1 cellular context compared by ENCODE assay signal in the genomic region with DNA sequence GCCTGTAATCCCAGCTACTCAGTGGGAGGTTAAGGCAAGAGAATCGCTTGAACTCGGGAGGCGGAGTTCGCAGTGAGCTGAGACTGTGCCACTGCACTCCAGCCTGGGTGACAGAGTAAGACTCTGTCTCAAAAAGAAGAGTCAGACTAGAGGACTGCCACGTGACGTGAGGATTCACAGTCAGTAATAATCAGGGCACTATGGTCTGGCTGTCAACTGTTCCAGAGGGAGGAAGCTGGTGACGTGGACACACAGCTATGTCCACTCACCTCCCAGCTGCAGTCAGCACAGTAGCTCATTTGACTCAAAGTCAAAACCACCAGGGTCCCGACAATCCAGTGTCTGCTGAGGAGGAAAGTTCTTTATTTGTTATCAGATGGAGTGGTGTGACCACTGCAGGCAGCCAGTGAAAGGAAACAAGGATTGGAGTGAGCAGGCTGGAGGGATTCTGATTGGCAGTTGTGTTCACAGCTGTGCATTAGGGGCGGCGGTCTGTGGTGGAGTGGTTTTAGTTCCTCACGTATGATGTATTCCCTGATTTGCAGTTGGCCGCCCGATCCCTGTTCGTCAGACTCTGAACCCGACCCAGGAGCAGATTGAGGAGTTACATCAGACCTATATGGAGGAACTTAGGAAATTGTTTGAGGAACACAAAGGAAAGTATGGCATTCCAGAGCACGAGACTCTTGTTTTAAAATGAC.
TF ChIP-seq lines count a peak whose summit lies in the region.

No MANE protein-coding gene starts in this region.

TF ChIP-seq in HepG2, 621 proteins besides CTCF, POLR2A, EP300 and RAD21 (continued from another document and continues in another):
- TF ChIP-seq, protein P1, sequence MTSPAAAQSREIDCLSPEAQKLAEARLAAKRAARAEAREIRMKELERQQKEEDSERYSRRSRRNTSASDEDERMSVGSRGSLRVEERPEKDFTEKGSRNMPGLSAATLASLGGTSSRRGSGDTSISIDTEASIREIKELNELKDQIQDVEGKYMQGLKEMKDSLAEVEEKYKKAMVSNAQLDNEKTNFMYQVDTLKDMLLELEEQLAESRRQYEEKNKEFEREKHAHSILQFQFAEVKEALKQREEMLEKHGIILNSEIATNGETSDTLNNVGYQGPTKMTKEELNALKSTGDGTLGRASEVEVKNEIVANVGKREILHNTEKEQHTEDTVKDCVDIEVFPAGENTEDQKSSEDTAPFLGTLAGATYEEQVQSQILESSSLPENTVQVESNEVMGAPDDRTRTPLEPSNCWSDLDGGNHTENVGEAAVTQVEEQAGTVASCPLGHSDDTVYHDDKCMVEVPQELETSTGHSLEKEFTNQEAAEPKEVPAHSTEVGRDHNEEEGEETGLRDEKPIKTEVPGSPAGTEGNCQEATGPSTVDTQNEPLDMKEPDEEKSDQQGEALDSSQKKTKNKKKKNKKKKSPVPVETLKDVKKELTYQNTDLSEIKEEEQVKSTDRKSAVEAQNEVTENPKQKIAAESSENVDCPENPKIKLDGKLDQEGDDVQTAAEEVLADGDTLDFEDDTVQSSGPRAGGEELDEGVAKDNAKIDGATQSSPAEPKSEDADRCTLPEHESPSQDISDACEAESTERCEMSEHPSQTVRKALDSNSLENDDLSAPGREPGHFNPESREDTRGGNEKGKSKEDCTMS (CRISPR knock-in tag; conservative IDR thresholded peaks at IDR 0.05), result no peak
- TF ChIP-seq ZNF678 (CRISPR knock-in tag; IDR thresholded peaks at IDR 0.05), result no peak
- TF ChIP-seq FOSL2 (CRISPR knock-in tag; IDR thresholded peaks at IDR 0.05), result peak; percentile 90
- TF ChIP-seq, protein P2, sequence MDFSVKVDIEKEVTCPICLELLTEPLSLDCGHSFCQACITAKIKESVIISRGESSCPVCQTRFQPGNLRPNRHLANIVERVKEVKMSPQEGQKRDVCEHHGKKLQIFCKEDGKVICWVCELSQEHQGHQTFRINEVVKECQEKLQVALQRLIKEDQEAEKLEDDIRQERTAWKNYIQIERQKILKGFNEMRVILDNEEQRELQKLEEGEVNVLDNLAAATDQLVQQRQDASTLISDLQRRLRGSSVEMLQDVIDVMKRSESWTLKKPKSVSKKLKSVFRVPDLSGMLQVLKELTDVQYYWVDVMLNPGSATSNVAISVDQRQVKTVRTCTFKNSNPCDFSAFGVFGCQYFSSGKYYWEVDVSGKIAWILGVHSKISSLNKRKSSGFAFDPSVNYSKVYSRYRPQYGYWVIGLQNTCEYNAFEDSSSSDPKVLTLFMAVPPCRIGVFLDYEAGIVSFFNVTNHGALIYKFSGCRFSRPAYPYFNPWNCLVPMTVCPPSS (IDR thresholded peaks at IDR 0.05), result no peak
- TF ChIP-seq TOPORS (CRISPR knock-in tag; IDR thresholded peaks at IDR 0.05), result no peak; the same call in 1 of the 2 replicates
- peak; percentile 65; the same call in 1 of the 2 replicates for TF ChIP-seq AKAP8 (CRISPR knock-in tag; IDR thresholded peaks at IDR 0.05)
- TF ChIP-seq ZNF607 (CRISPR knock-in tag; IDR thresholded peaks at IDR 0.05; ENCODE audit: borderline replicate concordance), result no peak; the same call in 1 of the 2 replicates
- TF ChIP-seq MTF1 (CRISPR knock-in tag; IDR thresholded peaks at IDR 0.05), result 0 out of 2 replicates have a peak, but pooled peaks have one; percentile 45
- TF ChIP-seq ZNF589 (CRISPR knock-in tag; conservative IDR thresholded peaks at IDR 0.05), result no peak
- peak; percentile 67 for TF ChIP-seq ZBTB7B (CRISPR knock-in tag; IDR thresholded peaks at IDR 0.05)
- peak; percentile 86 for TF ChIP-seq DBP (CRISPR knock-in tag; IDR thresholded peaks at IDR 0.05; ENCODE audit: not compliant biosample characterization)
- TF ChIP-seq, protein P3, sequence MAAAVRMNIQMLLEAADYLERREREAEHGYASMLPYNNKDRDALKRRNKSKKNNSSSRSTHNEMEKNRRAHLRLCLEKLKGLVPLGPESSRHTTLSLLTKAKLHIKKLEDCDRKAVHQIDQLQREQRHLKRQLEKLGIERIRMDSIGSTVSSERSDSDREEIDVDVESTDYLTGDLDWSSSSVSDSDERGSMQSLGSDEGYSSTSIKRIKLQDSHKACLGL (CRISPR knock-in tag; IDR thresholded peaks at IDR 0.05), result no peak
- TF ChIP-seq, protein P4, sequence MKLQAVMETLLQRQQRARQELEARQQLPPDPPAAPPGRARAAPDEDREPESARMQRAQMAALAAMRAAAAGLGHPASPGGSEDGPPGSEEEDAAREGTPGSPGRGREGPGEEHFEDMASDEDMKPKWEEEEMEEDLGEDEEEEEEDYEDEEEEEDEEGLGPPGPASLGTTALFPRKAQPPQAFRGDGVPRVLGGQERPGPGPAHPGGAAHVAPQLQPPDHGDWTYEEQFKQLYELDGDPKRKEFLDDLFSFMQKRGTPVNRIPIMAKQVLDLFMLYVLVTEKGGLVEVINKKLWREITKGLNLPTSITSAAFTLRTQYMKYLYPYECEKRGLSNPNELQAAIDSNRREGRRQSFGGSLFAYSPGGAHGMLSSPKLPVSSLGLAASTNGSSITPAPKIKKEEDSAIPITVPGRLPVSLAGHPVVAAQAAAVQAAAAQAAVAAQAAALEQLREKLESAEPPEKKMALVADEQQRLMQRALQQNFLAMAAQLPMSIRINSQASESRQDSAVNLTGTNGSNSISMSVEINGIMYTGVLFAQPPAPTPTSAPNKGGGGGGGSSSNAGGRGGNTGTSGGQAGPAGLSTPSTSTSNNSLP (IDR thresholded peaks at IDR 0.05; ENCODE audit: low read depth, low read length), result peak; percentile 82
- peak; percentile 98 for TF ChIP-seq ZNF317 (CRISPR knock-in tag; IDR thresholded peaks at IDR 0.05)
- 0 out of 2 replicates have a peak, but pooled peaks have one; percentile 43 for TF ChIP-seq GABPB1 (CRISPR knock-in tag; IDR thresholded peaks at IDR 0.05)
- TF ChIP-seq, protein P5, sequence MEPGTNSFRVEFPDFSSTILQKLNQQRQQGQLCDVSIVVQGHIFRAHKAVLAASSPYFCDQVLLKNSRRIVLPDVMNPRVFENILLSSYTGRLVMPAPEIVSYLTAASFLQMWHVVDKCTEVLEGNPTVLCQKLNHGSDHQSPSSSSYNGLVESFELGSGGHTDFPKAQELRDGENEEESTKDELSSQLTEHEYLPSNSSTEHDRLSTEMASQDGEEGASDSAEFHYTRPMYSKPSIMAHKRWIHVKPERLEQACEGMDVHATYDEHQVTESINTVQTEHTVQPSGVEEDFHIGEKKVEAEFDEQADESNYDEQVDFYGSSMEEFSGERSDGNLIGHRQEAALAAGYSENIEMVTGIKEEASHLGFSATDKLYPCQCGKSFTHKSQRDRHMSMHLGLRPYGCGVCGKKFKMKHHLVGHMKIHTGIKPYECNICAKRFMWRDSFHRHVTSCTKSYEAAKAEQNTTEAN (CRISPR knock-in tag; conservative IDR thresholded peaks at IDR 0.05), result peak; percentile 38; the same call in 1 of the 2 replicates
- peak; percentile 98 for TF ChIP-seq JUN (CRISPR knock-in tag; IDR thresholded peaks at IDR 0.05)
- TF ChIP-seq HNRNPK (IDR thresholded peaks at IDR 0.05; ENCODE audit: low read depth, low read length, poor library complexity, severe bottlenecking), result no peak
- TF ChIP-seq, protein P6, sequence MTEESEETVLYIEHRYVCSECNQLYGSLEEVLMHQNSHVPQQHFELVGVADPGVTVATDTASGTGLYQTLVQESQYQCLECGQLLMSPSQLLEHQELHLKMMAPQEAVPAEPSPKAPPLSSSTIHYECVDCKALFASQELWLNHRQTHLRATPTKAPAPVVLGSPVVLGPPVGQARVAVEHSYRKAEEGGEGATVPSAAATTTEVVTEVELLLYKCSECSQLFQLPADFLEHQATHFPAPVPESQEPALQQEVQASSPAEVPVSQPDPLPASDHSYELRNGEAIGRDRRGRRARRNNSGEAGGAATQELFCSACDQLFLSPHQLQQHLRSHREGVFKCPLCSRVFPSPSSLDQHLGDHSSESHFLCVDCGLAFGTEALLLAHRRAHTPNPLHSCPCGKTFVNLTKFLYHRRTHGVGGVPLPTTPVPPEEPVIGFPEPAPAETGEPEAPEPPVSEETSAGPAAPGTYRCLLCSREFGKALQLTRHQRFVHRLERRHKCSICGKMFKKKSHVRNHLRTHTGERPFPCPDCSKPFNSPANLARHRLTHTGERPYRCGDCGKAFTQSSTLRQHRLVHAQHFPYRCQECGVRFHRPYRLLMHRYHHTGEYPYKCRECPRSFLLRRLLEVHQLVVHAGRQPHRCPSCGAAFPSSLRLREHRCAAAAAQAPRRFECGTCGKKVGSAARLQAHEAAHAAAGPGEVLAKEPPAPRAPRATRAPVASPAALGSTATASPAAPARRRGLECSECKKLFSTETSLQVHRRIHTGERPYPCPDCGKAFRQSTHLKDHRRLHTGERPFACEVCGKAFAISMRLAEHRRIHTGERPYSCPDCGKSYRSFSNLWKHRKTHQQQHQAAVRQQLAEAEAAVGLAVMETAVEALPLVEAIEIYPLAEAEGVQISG (CRISPR knock-in tag; IDR thresholded peaks at IDR 0.05), result peak; percentile 91
- 0 out of 2 replicates have a peak, but pooled peaks have one; percentile 23 for TF ChIP-seq ZNF850 (CRISPR knock-in tag; conservative IDR thresholded peaks at IDR 0.05)
- peak; percentile 95; the same call in 1 of the 2 replicates for TF ChIP-seq ZNF580 (CRISPR knock-in tag; IDR thresholded peaks at IDR 0.05; ENCODE audit: borderline replicate concordance, low read depth)
- TF ChIP-seq, protein P7, sequence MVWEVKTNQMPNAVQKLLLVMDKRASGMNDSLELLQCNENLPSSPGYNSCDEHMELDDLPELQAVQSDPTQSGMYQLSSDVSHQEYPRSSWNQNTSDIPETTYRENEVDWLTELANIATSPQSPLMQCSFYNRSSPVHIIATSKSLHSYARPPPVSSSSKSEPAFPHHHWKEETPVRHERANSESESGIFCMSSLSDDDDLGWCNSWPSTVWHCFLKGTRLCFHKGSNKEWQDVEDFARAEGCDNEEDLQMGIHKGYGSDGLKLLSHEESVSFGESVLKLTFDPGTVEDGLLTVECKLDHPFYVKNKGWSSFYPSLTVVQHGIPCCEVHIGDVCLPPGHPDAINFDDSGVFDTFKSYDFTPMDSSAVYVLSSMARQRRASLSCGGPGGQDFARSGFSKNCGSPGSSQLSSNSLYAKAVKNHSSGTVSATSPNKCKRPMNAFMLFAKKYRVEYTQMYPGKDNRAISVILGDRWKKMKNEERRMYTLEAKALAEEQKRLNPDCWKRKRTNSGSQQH (CRISPR knock-in tag; IDR thresholded peaks at IDR 0.05; ENCODE audit: low read depth), result 0 out of 2 replicates have a peak, but pooled peaks have one; percentile 18
- no peak for TF ChIP-seq CHD2 (IDR thresholded peaks at IDR 0.05; ENCODE audit: low read depth, low read length)
- TF ChIP-seq ETS1 (CRISPR knock-in tag; IDR thresholded peaks at IDR 0.05), result peak; percentile 91
- TF ChIP-seq ZFP41 (CRISPR knock-in tag; IDR thresholded peaks at IDR 0.05; ENCODE audit: borderline replicate concordance), result peak; percentile 20; the same call in 1 of the 2 replicates
- TF ChIP-seq CHCHD3 (CRISPR knock-in tag; IDR thresholded peaks at IDR 0.05), result no peak
- peak; percentile 37 for TF ChIP-seq ZBTB25 (CRISPR knock-in tag; IDR thresholded peaks at IDR 0.05)
- TF ChIP-seq ZNF292 (CRISPR knock-in tag; IDR thresholded peaks at IDR 0.05; ENCODE audit: borderline replicate concordance, low read depth), result peak; percentile 88
- no peak for TF ChIP-seq FLYWCH1 (CRISPR knock-in tag; IDR thresholded peaks at IDR 0.05)
- peak; percentile 59; the same call in 1 of the 2 replicates for TF ChIP-seq ZNF235 (CRISPR knock-in tag; IDR thresholded peaks at IDR 0.05; ENCODE audit: borderline replicate concordance)
